ENCODE assay signal across 8 cellular contexts in genomic region chr1:19113362-19114092, GRCh38.
A peak's percentile ranks its signal among the peaks of the same experiment; 100 is the strongest.
DNase-seq lines count a peak whose midpoint lies in the region; ATAC-seq and TF ChIP-seq lines count a peak whose summit lies in the region.

No MANE protein-coding gene starts in this region.

- no peak overlapping the region for H3K4me3 ChIP-seq in PC-3 (ENCODE audit: low read length)

- H3K36me3 ChIP-seq in PC-3 (ENCODE audit: low read depth, low read length), result peaks cover 83% of the 10 kb centered on the region

- POLR2A ChIA-PET in PC-3 (lab: Charles Lee; ENCODE audit: unreplicated experiment), result interaction anchor here (0.6 kb wide), 1 partner anchor 200 kb away, joined by 4 read pairs; no protein-coding TSS in a partner anchor

- no TSS peak for BruUV-seq in PC-3 (replicated peaks; lab: Mats Ljungman, UMichigan)

- H2AFZ ChIP-seq in PC-3 (ENCODE audit: low read length), result no peak overlapping the region

- H3F3A ChIP-seq in PC-3 (ENCODE audit: low read length, unreplicated experiment), result no peaks in the 10 kb centered on the region

- H3K27ac ChIP-seq in PC-3 (ENCODE audit: low read length), result no peak overlapping the region

- H3K27me3 ChIP-seq in PC-3 (ENCODE audit: low read length), result no peaks in the 10 kb centered on the region

- H3K9me2 ChIP-seq in PC-3 (replicated peaks; ENCODE audit: low read length), result no peaks in the 10 kb centered on the region

- TF ChIP-seq CTCF in AG09319 (IDR thresholded peaks at IDR 0.05; ENCODE audit: low read depth, low read length), result peak; percentile 44
- peak; percentile 62 for TF ChIP-seq CTCF in GM12874 (IDR thresholded peaks at IDR 0.05; ENCODE audit: insufficient read depth, low read depth, low read length)
- TF ChIP-seq CTCF in PC-3 (conservative IDR thresholded peaks at IDR 0.05; ENCODE audit: low read depth, low read length), result peak; percentile 71

- H3K9ac ChIP-seq in PC-3 (ENCODE audit: low read length), result no peak overlapping the region

- ATAC-seq in PC-3 (peak; percentile 85), left lobe of liver (peak; percentile 64), GM21786 (IDR thresholded peaks at IDR 0.05; ENCODE audit: unreplicated experiment) (no peak), GM21619 (IDR thresholded peaks at IDR 0.05; ENCODE audit: unreplicated experiment) (no peak), HG03571 (IDR thresholded peaks at IDR 0.05; ENCODE audit: unreplicated experiment) (no peak)

- no peaks in the 10 kb centered on the region for H3K79me2 ChIP-seq in PC-3 (ENCODE audit: low read length)

- H4K20me1 ChIP-seq in PC-3 (ENCODE audit: low read length), result no peaks in the 10 kb centered on the region

- no peak overlapping the region for H3K4me2 ChIP-seq in PC-3 (ENCODE audit: low read length)

- H3K4me1 ChIP-seq in PC-3 (ENCODE audit: insufficient read depth, low read length), result no peaks in the 10 kb centered on the region

- DNase-seq in AG09319 (ENCODE audit: extremely low read depth, low read depth) (no peak), PC-3 (peak; percentile 61), amniotic epithelial cell (ENCODE audit: low read depth) (peak; percentile 30), left lobe of liver (ENCODE audit: low spot score) (no peak)

- no peaks in the 10 kb centered on the region for H3K9me3 ChIP-seq in PC-3 (ENCODE audit: low read length)

- intact Hi-C loops in PC-3 (cut with micrococcal nuclease), result no loop called here

- CTCF ChIA-PET in PC-3 (lab: Charles Lee), result interaction anchor here (0.5 to 0.8 kb wide), 3 partner anchors 11 to 206 kb away, joined by 3 to 5 read pairs (median 3); no protein-coding TSS in a partner anchor

Comparison
In these comparisons a context has a peak if more than half of its experiments do, and no peak if none do; other contexts are left out.
1. DNase-seq: peak in PC-3 (single experiment) and amniotic epithelial cell (single experiment); none in AG09319 (single experiment) and left lobe of liver (single experiment).
2. ATAC-seq: peak in PC-3 (single experiment) and left lobe of liver (single experiment); none in GM21786 (single experiment), GM21619 (single experiment) and HG03571 (single experiment).
3. Peak in every context shown above with its lines, with median percentiles within 50 percentile points of each other: CTCF ChIP-seq.